ENCODE assay signal across 2 cellular contexts in the genomic region with DNA sequence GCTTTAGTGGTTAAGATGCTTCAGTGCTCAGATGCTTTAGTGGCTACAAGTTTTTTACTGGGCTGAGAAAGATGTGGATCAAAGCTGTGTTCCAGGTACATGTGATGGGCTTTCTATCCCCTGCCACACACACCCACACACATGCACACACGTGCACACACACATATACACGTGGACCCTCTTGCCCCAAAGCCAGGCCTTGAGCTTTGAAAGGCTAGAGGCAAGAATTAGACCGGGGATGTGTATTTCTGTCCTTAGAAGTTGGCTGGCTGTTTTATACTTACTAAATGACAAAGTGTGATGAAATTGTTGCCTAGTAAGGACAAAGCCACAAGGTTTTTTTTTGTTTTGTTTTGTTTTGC.
TF ChIP-seq lines count a peak whose summit lies in the region.

No MANE protein-coding gene starts in this region.

TF ChIP-seq in SK-N-SH, 30 proteins besides CTCF, POLR2A, EP300 and RAD21 (continued from another document):
- TF ChIP-seq, protein P1, sequence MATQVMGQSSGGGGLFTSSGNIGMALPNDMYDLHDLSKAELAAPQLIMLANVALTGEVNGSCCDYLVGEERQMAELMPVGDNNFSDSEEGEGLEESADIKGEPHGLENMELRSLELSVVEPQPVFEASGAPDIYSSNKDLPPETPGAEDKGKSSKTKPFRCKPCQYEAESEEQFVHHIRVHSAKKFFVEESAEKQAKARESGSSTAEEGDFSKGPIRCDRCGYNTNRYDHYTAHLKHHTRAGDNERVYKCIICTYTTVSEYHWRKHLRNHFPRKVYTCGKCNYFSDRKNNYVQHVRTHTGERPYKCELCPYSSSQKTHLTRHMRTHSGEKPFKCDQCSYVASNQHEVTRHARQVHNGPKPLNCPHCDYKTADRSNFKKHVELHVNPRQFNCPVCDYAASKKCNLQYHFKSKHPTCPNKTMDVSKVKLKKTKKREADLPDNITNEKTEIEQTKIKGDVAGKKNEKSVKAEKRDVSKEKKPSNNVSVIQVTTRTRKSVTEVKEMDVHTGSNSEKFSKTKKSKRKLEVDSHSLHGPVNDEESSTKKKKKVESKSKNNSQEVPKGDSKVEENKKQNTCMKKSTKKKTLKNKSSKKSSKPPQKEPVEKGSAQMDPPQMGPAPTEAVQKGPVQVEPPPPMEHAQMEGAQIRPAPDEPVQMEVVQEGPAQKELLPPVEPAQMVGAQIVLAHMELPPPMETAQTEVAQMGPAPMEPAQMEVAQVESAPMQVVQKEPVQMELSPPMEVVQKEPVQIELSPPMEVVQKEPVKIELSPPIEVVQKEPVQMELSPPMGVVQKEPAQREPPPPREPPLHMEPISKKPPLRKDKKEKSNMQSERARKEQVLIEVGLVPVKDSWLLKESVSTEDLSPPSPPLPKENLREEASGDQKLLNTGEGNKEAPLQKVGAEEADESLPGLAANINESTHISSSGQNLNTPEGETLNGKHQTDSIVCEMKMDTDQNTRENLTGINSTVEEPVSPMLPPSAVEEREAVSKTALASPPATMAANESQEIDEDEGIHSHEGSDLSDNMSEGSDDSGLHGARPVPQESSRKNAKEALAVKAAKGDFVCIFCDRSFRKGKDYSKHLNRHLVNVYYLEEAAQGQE (IDR thresholded peaks at IDR 0.05; ENCODE audit: low read depth, low read length) = no peak
- TF ChIP-seq FOXJ3 (CRISPR knock-in tag; IDR thresholded peaks at IDR 0.05) (no peak), EZH2phosphoT487 (IDR thresholded peaks at IDR 0.05; ENCODE audit: borderline replicate concordance, low read depth) (no peak), TEAD4 (IDR thresholded peaks at IDR 0.05; ENCODE audit: borderline replicate concordance, insufficient read depth) (no peak), FOXM1 (IDR thresholded peaks at IDR 0.05; ENCODE audit: low read depth) (no peak), MXI1 (IDR thresholded peaks at IDR 0.05; ENCODE audit: low read depth, low read length) (no peak), POLR2AphosphoS5 (IDR thresholded peaks at IDR 0.05; ENCODE audit: low read depth, low read length) (no peak), RFX5 (IDR thresholded peaks at IDR 0.05; ENCODE audit: low read length) (no peak), RXRA (IDR thresholded peaks at IDR 0.05; ENCODE audit: borderline replicate concordance, low read depth) (no peak), NRF1 (IDR thresholded peaks at IDR 0.05; ENCODE audit: low read depth, low read length) (no peak), SIN3A (IDR thresholded peaks at IDR 0.05; ENCODE audit: borderline replicate concordance, low read depth, low read length) (no peak), CHD2 (IDR thresholded peaks at IDR 0.05; ENCODE audit: low read length, partially characterized antibody) (no peak), TAF1 (IDR thresholded peaks at IDR 0.05; ENCODE audit: borderline replicate concordance, low read depth, low read length) (no peak), NFIC (IDR thresholded peaks at IDR 0.05; ENCODE audit: borderline replicate concordance) (no peak)
- TF ChIP-seq, protein P2, sequence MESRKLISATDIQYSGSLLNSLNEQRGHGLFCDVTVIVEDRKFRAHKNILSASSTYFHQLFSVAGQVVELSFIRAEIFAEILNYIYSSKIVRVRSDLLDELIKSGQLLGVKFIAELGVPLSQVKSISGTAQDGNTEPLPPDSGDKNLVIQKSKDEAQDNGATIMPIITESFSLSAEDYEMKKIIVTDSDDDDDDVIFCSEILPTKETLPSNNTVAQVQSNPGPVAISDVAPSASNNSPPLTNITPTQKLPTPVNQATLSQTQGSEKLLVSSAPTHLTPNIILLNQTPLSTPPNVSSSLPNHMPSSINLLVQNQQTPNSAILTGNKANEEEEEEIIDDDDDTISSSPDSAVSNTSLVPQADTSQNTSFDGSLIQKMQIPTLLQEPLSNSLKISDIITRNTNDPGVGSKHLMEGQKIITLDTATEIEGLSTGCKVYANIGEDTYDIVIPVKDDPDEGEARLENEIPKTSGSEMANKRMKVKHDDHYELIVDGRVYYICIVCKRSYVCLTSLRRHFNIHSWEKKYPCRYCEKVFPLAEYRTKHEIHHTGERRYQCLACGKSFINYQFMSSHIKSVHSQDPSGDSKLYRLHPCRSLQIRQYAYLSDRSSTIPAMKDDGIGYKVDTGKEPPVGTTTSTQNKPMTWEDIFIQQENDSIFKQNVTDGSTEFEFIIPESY (IDR thresholded peaks at IDR 0.05; ENCODE audit: borderline replicate concordance, low read depth) = no peak
- TF ChIP-seq, protein P3, sequence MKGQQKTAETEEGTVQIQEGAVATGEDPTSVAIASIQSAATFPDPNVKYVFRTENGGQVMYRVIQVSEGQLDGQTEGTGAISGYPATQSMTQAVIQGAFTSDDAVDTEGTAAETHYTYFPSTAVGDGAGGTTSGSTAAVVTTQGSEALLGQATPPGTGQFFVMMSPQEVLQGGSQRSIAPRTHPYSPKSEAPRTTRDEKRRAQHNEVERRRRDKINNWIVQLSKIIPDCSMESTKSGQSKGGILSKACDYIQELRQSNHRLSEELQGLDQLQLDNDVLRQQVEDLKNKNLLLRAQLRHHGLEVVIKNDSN (IDR thresholded peaks at IDR 0.05; ENCODE audit: borderline replicate concordance, low read depth) = no peak

TF ChIP-seq in SK-N-SH treated with all-trans-retinoic acid at 6 μM for 48 hours, 23 proteins besides CTCF, POLR2A, EP300 and RAD21 (continued from another document):
- TF ChIP-seq, protein P4, sequence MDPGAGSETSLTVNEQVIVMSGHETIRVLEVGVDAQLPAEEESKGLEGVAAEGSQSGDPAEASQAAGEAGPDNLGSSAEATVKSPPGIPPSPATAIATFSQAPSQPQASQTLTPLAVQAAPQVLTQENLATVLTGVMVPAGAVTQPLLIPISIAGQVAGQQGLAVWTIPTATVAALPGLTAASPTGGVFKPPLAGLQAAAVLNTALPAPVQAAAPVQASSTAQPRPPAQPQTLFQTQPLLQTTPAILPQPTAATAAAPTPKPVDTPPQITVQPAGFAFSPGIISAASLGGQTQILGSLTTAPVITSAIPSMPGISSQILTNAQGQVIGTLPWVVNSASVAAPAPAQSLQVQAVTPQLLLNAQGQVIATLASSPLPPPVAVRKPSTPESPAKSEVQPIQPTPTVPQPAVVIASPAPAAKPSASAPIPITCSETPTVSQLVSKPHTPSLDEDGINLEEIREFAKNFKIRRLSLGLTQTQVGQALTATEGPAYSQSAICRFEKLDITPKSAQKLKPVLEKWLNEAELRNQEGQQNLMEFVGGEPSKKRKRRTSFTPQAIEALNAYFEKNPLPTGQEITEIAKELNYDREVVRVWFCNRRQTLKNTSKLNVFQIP (CRISPR knock-in tag; IDR thresholded peaks at IDR 0.05; ENCODE audit: borderline replicate concordance, low read depth) = no peak
- TF ChIP-seq ZC3H10 (CRISPR knock-in tag; IDR thresholded peaks at IDR 0.05) (no peak), ZFP30 (CRISPR knock-in tag; IDR thresholded peaks at IDR 0.05) (no peak), SNAI2 (CRISPR knock-in tag; IDR thresholded peaks at IDR 0.05) (no peak), ARNTL (CRISPR knock-in tag; IDR thresholded peaks at IDR 0.05; ENCODE audit: borderline replicate concordance, low read depth) (no peak), PPARA (CRISPR knock-in tag; IDR thresholded peaks at IDR 0.05; ENCODE audit: borderline replicate concordance) (no peak), TCF4 (CRISPR knock-in tag; IDR thresholded peaks at IDR 0.05; ENCODE audit: borderline replicate concordance) (no peak), ZNF70 (CRISPR knock-in tag; IDR thresholded peaks at IDR 0.05) (no peak), ZNF565 (CRISPR knock-in tag; conservative IDR thresholded peaks at IDR 0.05; ENCODE audit: low read depth) (no peak), OSR1 (CRISPR knock-in tag; IDR thresholded peaks at IDR 0.05) (no peak)
- TF ChIP-seq, protein P5, sequence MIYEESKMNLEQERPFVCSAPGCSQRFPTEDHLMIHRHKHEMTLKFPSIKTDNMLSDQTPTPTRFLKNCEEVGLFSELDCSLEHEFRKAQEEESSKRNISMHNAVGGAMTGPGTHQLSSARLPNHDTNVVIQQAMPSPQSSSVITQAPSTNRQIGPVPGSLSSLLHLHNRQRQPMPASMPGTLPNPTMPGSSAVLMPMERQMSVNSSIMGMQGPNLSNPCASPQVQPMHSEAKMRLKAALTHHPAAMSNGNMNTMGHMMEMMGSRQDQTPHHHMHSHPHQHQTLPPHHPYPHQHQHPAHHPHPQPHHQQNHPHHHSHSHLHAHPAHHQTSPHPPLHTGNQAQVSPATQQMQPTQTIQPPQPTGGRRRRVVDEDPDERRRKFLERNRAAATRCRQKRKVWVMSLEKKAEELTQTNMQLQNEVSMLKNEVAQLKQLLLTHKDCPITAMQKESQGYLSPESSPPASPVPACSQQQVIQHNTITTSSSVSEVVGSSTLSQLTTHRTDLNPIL (CRISPR knock-in tag; IDR thresholded peaks at IDR 0.05; ENCODE audit: low read depth) = no peak
- TF ChIP-seq, protein P6, sequence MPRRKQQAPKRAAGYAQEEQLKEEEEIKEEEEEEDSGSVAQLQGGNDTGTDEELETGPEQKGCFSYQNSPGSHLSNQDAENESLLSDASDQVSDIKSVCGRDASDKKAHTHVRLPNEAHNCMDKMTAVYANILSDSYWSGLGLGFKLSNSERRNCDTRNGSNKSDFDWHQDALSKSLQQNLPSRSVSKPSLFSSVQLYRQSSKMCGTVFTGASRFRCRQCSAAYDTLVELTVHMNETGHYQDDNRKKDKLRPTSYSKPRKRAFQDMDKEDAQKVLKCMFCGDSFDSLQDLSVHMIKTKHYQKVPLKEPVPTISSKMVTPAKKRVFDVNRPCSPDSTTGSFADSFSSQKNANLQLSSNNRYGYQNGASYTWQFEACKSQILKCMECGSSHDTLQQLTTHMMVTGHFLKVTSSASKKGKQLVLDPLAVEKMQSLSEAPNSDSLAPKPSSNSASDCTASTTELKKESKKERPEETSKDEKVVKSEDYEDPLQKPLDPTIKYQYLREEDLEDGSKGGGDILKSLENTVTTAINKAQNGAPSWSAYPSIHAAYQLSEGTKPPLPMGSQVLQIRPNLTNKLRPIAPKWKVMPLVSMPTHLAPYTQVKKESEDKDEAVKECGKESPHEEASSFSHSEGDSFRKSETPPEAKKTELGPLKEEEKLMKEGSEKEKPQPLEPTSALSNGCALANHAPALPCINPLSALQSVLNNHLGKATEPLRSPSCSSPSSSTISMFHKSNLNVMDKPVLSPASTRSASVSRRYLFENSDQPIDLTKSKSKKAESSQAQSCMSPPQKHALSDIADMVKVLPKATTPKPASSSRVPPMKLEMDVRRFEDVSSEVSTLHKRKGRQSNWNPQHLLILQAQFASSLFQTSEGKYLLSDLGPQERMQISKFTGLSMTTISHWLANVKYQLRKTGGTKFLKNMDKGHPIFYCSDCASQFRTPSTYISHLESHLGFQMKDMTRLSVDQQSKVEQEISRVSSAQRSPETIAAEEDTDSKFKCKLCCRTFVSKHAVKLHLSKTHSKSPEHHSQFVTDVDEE (CRISPR knock-in tag; IDR thresholded peaks at IDR 0.05) = no peak
- TF ChIP-seq, protein P7, sequence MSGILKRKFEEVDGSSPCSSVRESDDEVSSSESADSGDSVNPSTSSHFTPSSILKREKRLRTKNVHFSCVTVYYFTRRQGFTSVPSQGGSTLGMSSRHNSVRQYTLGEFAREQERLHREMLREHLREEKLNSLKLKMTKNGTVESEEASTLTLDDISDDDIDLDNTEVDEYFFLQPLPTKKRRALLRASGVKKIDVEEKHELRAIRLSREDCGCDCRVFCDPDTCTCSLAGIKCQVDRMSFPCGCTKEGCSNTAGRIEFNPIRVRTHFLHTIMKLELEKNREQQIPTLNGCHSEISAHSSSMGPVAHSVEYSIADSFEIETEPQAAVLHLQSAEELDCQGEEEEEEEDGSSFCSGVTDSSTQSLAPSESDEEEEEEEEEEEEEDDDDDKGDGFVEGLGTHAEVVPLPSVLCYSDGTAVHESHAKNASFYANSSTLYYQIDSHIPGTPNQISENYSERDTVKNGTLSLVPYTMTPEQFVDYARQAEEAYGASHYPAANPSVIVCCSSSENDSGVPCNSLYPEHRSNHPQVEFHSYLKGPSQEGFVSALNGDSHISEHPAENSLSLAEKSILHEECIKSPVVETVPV (CRISPR knock-in tag; IDR thresholded peaks at IDR 0.05) = no peak
TF ChIP-seq in SK-N-SH treated with all-trans-retinoic acid at 6 μM for 48 hours: peak in this region for 0.
